In genomic region chr4:88897752-88898151, GRCh38 we compare ENCODE assay signal across 23 cellular contexts.
A peak's percentile ranks its signal among the peaks of the same experiment; 100 is the strongest.
DNase-seq lines count a peak whose midpoint lies in the region; ATAC-seq, FAIRE-seq and TF ChIP-seq lines count a peak whose summit lies in the region.
"Had no signal": no experiment of that assay in that cellular context is flagged by ENCODE, and none has a peak within 500 bp of the region (broad histone marks: within the 10 kb centered on the region; RNA-seq: fewer than 3 reads in every experiment).

No MANE protein-coding gene starts in this region.

- no peak overlapping the region for H3K4me3 ChIP-seq in K562
- no peak overlapping the region for H3K4me3 ChIP-seq in gastrocnemius medialis
- H3K4me3 ChIP-seq: A549; BLaER1 treated with 17β-estradiol and CSF1 and Interleukin-3, amounts not matched to agents 10 nM and 100 nM had no signal

- intact Hi-C loops in K562 (cut with micrococcal nuclease) (loop anchor here (10.0 kb wide), 1 partner anchor 127 kb away; no protein-coding TSS in a partner anchor), gastrocnemius medialis (cut with DNase I; ENCODE audit: low total_unique reads) (no loop called here)

- no peak for TF ChIP-seq RAD21 in K562 (CRISPR knock-in tag; conservative IDR thresholded peaks at IDR 0.05 in 1 of 2, IDR thresholded peaks at IDR 0.05 in 1 of 2)

- POLR2A ChIA-PET in K562 (lab: Yijun Ruan, JAX) = no interaction called here

- ATAC-seq in activated T-helper 17 cell treated with anti-CD3 and anti-CD28 coated beads, Interleukin-2, amount 50 U/mL, for 72 hours (replicated peaks) = peak; percentile 68
- ATAC-seq in K562 = no peak
- no peak for ATAC-seq in gastrocnemius medialis
- ATAC-seq: A549 had no signal

- TF ChIP-seq POLR2A in K562 (conservative IDR thresholded peaks at IDR 0.05) (no peak), gastrocnemius medialis (IDR thresholded peaks at IDR 0.05) (no peak)

- no peak overlapping the region for H3K4me3 Mint-ChIP-seq in activated T-helper 17 cell treated with anti-CD3 and anti-CD28 coated beads, Interleukin-2, amount 50 U/mL, for 72 hours
- H3K4me3 Mint-ChIP-seq: B cell; CD4-positive, alpha-beta memory T cell; CD4-positive, CD25-positive, alpha-beta regulatory T cell; CD8-positive, alpha-beta memory T cell had no signal

- TF ChIP-seq EP300 in K562 (IDR thresholded peaks at IDR 0.05; ENCODE audit: low read length) = no peak

- no peak for DNase-seq in K562 (ENCODE audit: extremely low read depth in 1 of 4, low spot score in 3 of 4)
- DNase-seq in gastrocnemius medialis = no peak
- DNase-seq in germinal center (ENCODE audit: low spot score) = no peak
- no peak for DNase-seq in NOMO-1 treated with dmso at 0.1 percent for 144 hours (lab: John Stamatoyannopoulos, UW; ENCODE audit: unreplicated experiment)
- no peak for DNase-seq in NCI-H1092 (lab: John Stamatoyannopoulos, UW)
- DNase-seq: AML-193; CD4-positive, alpha-beta memory T cell; CD4-positive, CD25-positive, alpha-beta regulatory T cell; CD8-positive, alpha-beta memory T cell; COR-L47; DMS 273 treated with DMSO at 0.1 percent for 48 hours; DMS153; DMS53; DMS79; DND-41; GDM1 had no signal

- no peak overlapping the region for H2AFZ ChIP-seq in K562 (ENCODE audit: low read depth, low read length)

- H3K9me3 Mint-ChIP-seq in activated T-helper 17 cell treated with anti-CD3 and anti-CD28 coated beads, Interleukin-2, amount 50 U/mL, for 72 hours = peaks cover 13% of the 10 kb centered on the region

- no peaks in the 10 kb centered on the region for H4K20me1 ChIP-seq in K562 (replicated peaks; ENCODE audit: control insufficient read depth, insufficient read depth, low read length)
- H4K20me1 ChIP-seq: BLaER1 treated with 17β-estradiol and CSF1 and Interleukin-3, amounts not matched to agents 10 nM and 100 nM had no signal

- H3K4me1 ChIP-seq in K562 (replicated peaks in 1 of 2; ENCODE audit: control insufficient read depth in 2 of 2, insufficient read depth in 2 of 2, low read length in 2 of 2) (no peaks in the 10 kb centered on the region), gastrocnemius medialis (peaks cover 0 to 3% of the 10 kb centered on the region in 2 donors)
- H3K4me1 ChIP-seq: A549; BLaER1 treated with 17β-estradiol and CSF1 and Interleukin-3, amounts not matched to agents 10 nM and 100 nM had no signal

- peak; percentile 35 for FAIRE-seq in K562 (lab: Jason Lieb, UNC)
- FAIRE-seq: A549, GM12891 had no signal

- no peaks in the 10 kb centered on the region for H3K9me1 ChIP-seq in K562 (ENCODE audit: control insufficient read depth, insufficient read depth, low read length)

- no peaks in the 10 kb centered on the region for H3K79me2 ChIP-seq in K562 (ENCODE audit: control insufficient read depth, insufficient read depth, low read length)

- H3K9me3 ChIP-seq in K562 (replicated peaks; ENCODE audit: control insufficient read depth, insufficient read depth, low read depth, low read length) = no peaks in the 10 kb centered on the region
- no peaks in the 10 kb centered on the region for H3K9me3 ChIP-seq in gastrocnemius medialis
- H3K9me3 ChIP-seq: A549 had no signal

- no peaks in the 10 kb centered on the region for H3K27me3 Mint-ChIP-seq in activated T-helper 17 cell treated with anti-CD3 and anti-CD28 coated beads, Interleukin-2, amount 50 U/mL, for 72 hours
- H3K27me3 Mint-ChIP-seq: B cell; CD4-positive, CD25-positive, alpha-beta regulatory T cell had no signal

- TF ChIP-seq CTCF in K562 (IDR thresholded peaks at IDR 0.05 in 2 of 3, conservative IDR thresholded peaks at IDR 0.05 in 1 of 3; ENCODE audit: insufficient read depth in 2 of 3, low read depth in 1 of 3, low read length in 3 of 3) (no peak), gastrocnemius medialis (IDR thresholded peaks at IDR 0.05 in 4 of 5, conservative IDR thresholded peaks at IDR 0.05 in 1 of 5) (no peak)

- in situ Hi-C loops in K562 (cut with MboI) = no loop called here
- in situ Hi-C loops in gastrocnemius medialis (cut with MboI; ENCODE audit: low sequenced_read_pairs in 4 of 4) = no loop called here

- H3K27ac ChIP-seq in K562 (ENCODE audit: extremely low read depth, low read depth, low read length) (no peak overlapping the region), gastrocnemius medialis (peak overlapping the region in 3 of 4 donors; percentile 40 to 57 (median 48))
- H3K27ac ChIP-seq: 22Rv1; A549; BLaER1 treated with 17β-estradiol and CSF1 and Interleukin-3, amounts not matched to agents 10 nM and 100 nM; C4-2B had no signal

- CTCF ChIA-PET in K562 (lab: Yijun Ruan, JAX; ENCODE audit: low intra/inter-chr PET ratio) = no interaction called here

- BruUV-seq in K562 (replicated peaks; lab: Mats Ljungman, UMichigan) = no TSS peak

- H3K36me3 ChIP-seq in K562 (ENCODE audit: control insufficient read depth, insufficient read depth, low read length) = no peaks in the 10 kb centered on the region
- H3K36me3 ChIP-seq in gastrocnemius medialis = no peaks in the 10 kb centered on the region
- H3K36me3 ChIP-seq: BLaER1 treated with 17β-estradiol and CSF1 and Interleukin-3, amounts not matched to agents 10 nM and 100 nM had no signal

- no peaks in the 10 kb centered on the region for H3K4me1 Mint-ChIP-seq in activated T-helper 17 cell treated with anti-CD3 and anti-CD28 coated beads, Interleukin-2, amount 50 U/mL, for 72 hours
- H3K4me1 Mint-ChIP-seq: B cell; CD4-positive, alpha-beta memory T cell; CD4-positive, CD25-positive, alpha-beta regulatory T cell; CD8-positive, alpha-beta memory T cell had no signal

- no peak overlapping the region for H3K9ac ChIP-seq in K562 (ENCODE audit: insufficient read depth in 1 of 2, low read depth in 2 of 2, low read length in 2 of 2)
- H3K9ac ChIP-seq: BLaER1 treated with 17β-estradiol and CSF1 and Interleukin-3, amounts not matched to agents 10 nM and 100 nM had no signal

- H3K27me3 ChIP-seq in K562 (ENCODE audit: control insufficient read depth in 2 of 2, insufficient read depth in 2 of 2, low read length in 2 of 2) (no peaks in the 10 kb centered on the region), gastrocnemius medialis (no peaks in the 10 kb centered on the region)
- H3K27me3 ChIP-seq: BLaER1 treated with 17β-estradiol and CSF1 and Interleukin-3, amounts not matched to agents 10 nM and 100 nM had no signal

- H3K36me3 Mint-ChIP-seq in activated T-helper 17 cell treated with anti-CD3 and anti-CD28 coated beads, Interleukin-2, amount 50 U/mL, for 72 hours (ENCODE audit: low read depth) = no peaks in the 10 kb centered on the region

- no peak overlapping the region for H3K4me2 ChIP-seq in K562 (ENCODE audit: insufficient read depth, low read length)
- H3K4me2 ChIP-seq: A549; BLaER1 treated with 17β-estradiol and CSF1 and Interleukin-3, amounts not matched to agents 10 nM and 100 nM had no signal

- H3K27ac Mint-ChIP-seq in activated T-helper 17 cell treated with anti-CD3 and anti-CD28 coated beads, Interleukin-2, amount 50 U/mL, for 72 hours = no peak overlapping the region
- H3K27ac Mint-ChIP-seq: B cell; CD4-positive, alpha-beta memory T cell; CD4-positive, CD25-positive, alpha-beta regulatory T cell; CD8-positive, alpha-beta memory T cell had no signal

TF ChIP-seq in K562, 482 proteins besides CTCF, POLR2A, EP300 and RAD21:
- TF ChIP-seq STAT6 (CRISPR knock-in tag; IDR thresholded peaks at IDR 0.05) (no peak), ILK (tag; IDR thresholded peaks at IDR 0.05; ENCODE audit: borderline replicate concordance, low read depth) (no peak)
TF ChIP-seq in K562: peak in this region for 0.
